Comparison of ENCODE assay signal across 7 cellular contexts in genomic region chr13:30766957-30767603, GRCh38. TPM values are rescaled to one million over a fixed set of nuclear protein-coding genes. Genes with fewer than 3 reads are reported as not detected.
DNase-seq lines count a peak whose midpoint lies in the region; ATAC-seq, FAIRE-seq and TF ChIP-seq lines count a peak whose summit lies in the region.

No MANE protein-coding gene starts in this region.

- peak overlapping the region; percentile 68 to 75 for H3K27ac Mint-ChIP-seq in T-cell
- peak overlapping the region; percentile 81 to 82 for H3K27ac Mint-ChIP-seq in natural killer cell

- no peaks in the 10 kb centered on the region for H3K27me3 Mint-ChIP-seq in T-cell
- no peaks in the 10 kb centered on the region for H3K27me3 Mint-ChIP-seq in natural killer cell (ENCODE audit: low read depth in 2 of 2)

- no peak for FAIRE-seq in frontal cortex (lab: Jason Lieb, UNC)

- peak; percentile 50 for DNase-seq in GM13977 (ENCODE audit: low spot score)
- DNase-seq in T-cell, result peak in 22 of 34 experiments; percentile 6 to 51 (median 26)
- peak; percentile 37 for DNase-seq in natural killer cell
- no peak for DNase-seq in frontal cortex (ENCODE audit: low spot score in 2 of 2)
- DNase-seq in AG20443 (ENCODE audit: low spot score), result no peak

- TF ChIP-seq CTCF in GM13977 (IDR thresholded peaks at IDR 0.05; ENCODE audit: extremely low read depth, insufficient read depth, missing control alignments), result no peak
- TF ChIP-seq CTCF in natural killer cell (IDR thresholded peaks at IDR 0.05), result no peak

- H3K9me3 Mint-ChIP-seq in T-cell (no peaks in the 10 kb centered on the region), natural killer cell (no peaks in the 10 kb centered on the region)

- intact Hi-C loops in natural killer cell (cut with micrococcal nuclease), result loop anchor here (1.0 kb wide), 1 partner anchor 23 kb away; no protein-coding TSS in a partner anchor

- peaks cover 55% of the 10 kb centered on the region for H3K36me3 Mint-ChIP-seq in T-cell
- peaks cover 13% of the 10 kb centered on the region for H3K36me3 Mint-ChIP-seq in natural killer cell

- in situ Hi-C loops in GM13977 (cut with MboI; ENCODE audit: low pct_unique_long_range_greater_than_20kb, low sequenced_read_pairs, unreplicated experiment), result no loop called here

- H3K4me3 Mint-ChIP-seq in T-cell (no peak overlapping the region), natural killer cell (no peak overlapping the region)

- CTCF ChIA-PET in T-cell (lab: Charles Lee), result interaction anchor here in 1 of 2 donors (0.8 kb wide), 1 partner anchor 14 kb away, joined by 3 read pairs; no protein-coding TSS in a partner anchor

- H3K4me1 Mint-ChIP-seq in T-cell, result peaks cover 0 to 17% (median 11%) of the 10 kb centered on the region in 3 donors
- H3K4me1 Mint-ChIP-seq in natural killer cell, result peaks cover 39 to 41% of the 10 kb centered on the region in 2 donors

- ATAC-seq in HG02610 (IDR thresholded peaks at IDR 0.05; ENCODE audit: unreplicated experiment) (peak; percentile 82), T-cell (replicated peaks in 1 of 4) (peak in 3 of 4 experiments; percentile 12 to 77 (median 15)), natural killer cell (peak; percentile 87 to 92 (median 88)), GM19395 (IDR thresholded peaks at IDR 0.05; ENCODE audit: unreplicated experiment) (no peak)

- POLR2A ChIA-PET in T-cell (lab: Charles Lee), result interaction anchor here in 1 of 2 donors (0.6 kb wide), 1 partner anchor 23 kb away, joined by 3 read pairs; no protein-coding TSS in a partner anchor

RNA-seq across cellular contexts. Expression of gene ALOX5AP, which starts 31.7 kb away (rescaled TPM):
- total RNA-seq in T-cell (10 to 100 TPM; 24.2 to 64.9 (median 50.8) TPM), natural killer cell (100 to 1,000 TPM in 2 of 3 donors, 10 to 100 TPM in 1; 83.9 to 150 (median 114) TPM), frontal cortex (2.0 TPM)

Comparison
In these comparisons a context has a peak if more than half of its experiments do, and no peak if none do; other contexts are left out.
1. DNase-seq: peak in GM13977 (single experiment), T-cell (22 of 34) and natural killer cell (single experiment); none in frontal cortex (0 of 2) and AG20443 (single experiment).